8 cellular contexts compared by ENCODE assay signal in the genomic region with DNA sequence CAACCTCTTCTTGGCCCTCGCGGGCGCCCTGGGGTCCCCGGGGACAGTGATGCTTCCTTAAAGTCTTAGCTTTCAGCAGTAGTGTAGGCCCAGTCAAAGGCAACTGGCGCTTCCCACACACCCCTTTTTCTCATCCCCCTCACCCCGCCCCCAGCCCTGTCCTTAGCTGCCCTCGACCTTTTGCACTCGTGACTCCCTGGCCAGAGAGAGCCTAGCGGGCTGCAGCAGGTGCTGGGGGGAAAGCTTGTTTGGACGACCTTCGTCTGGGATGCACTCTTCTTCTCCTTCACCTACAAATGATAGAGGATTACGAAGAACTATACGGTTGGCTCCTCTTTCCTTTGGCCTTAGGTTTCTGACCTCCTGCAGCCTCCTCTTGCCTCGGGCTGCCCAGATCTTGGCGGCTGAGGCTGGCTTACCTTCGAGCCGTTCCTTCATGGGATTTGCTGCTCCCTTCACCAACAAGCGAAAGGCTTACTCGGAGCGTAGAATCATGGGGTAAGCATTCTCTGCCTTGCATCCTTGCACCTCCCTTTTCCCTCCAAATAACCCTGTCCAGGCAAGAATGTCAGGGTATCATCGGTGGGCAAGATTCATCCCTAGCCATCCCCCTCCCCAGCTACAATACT. TPM values are rescaled to one million over a fixed set of nuclear protein-coding genes. Genes with fewer than 3 reads are reported as not detected.
A peak's percentile ranks its signal among the peaks of the same experiment; 100 is the strongest.
DNase-seq lines count a peak whose midpoint lies in the region; ATAC-seq and TF ChIP-seq lines count a peak whose summit lies in the region.

No MANE protein-coding gene starts in this region.

- DNase-seq in AG04449 (ENCODE audit: low read depth, low spot score) = no peak
- peak; percentile 36 for DNase-seq in MV-4-11 (lab: John Stamatoyannopoulos, UW)
- DNase-seq in dorsolateral prefrontal cortex = peak in 1 of 10 donors; percentile 16
- peak in 1 of 3 donors; percentile 39 for DNase-seq in mucosa of descending colon
- no peak for DNase-seq in kidney glomerular epithelial cell (lab: John Stamatoyannopoulos, UW)
- no peak for DNase-seq in kidney tubule cell (ENCODE audit: low spot score)

- TF ChIP-seq CTCF in AG04449 (IDR thresholded peaks at IDR 0.05; ENCODE audit: insufficient read depth, low read length, missing control alignments) (no peak), dorsolateral prefrontal cortex (IDR thresholded peaks at IDR 0.05 in 54 of 56, conservative IDR thresholded peaks at IDR 0.05 in 2 of 56; ENCODE audit: low read depth in 1 of 56, partially characterized antibody in 56 of 56) (no peak), mucosa of descending colon (IDR thresholded peaks at IDR 0.05) (no peak)

- peaks cover 10% of the 10 kb centered on the region for H3K4me1 ChIP-seq in mucosa of descending colon (ENCODE audit: low read depth)

- ATAC-seq in GM19438 (IDR thresholded peaks at IDR 0.05; ENCODE audit: low read depth, unreplicated experiment) = peak; percentile 3
- no peak for ATAC-seq in mucosa of descending colon
- no peak for ATAC-seq in GM19397 (IDR thresholded peaks at IDR 0.05; ENCODE audit: unreplicated experiment)

- peak overlapping the region; percentile 87 for H3K4me3 ChIP-seq in AG04449 (ENCODE audit: low read depth, low read length)
- peak overlapping the region; percentile 62 to 94 (median 77) for H3K4me3 ChIP-seq in dorsolateral prefrontal cortex
- H3K4me3 ChIP-seq in mucosa of descending colon = peak overlapping the region; percentile 50

- H3K27ac ChIP-seq in dorsolateral prefrontal cortex = peak overlapping the region; percentile 26 to 96 (median 89)

- H3K27me3 ChIP-seq in dorsolateral prefrontal cortex = no peaks in the 10 kb centered on the region

- H3K9me3 ChIP-seq in mucosa of descending colon = no peaks in the 10 kb centered on the region

- CTCF ChIA-PET in AG04449 (lab: Yijun Ruan, JAX) = interaction anchor here (0.8 to 8.3 kb wide), 17 partner anchors 9 to 194 kb away, joined by 3 to 87 read pairs (median 6); partner anchors contain the start of genes ANKRD52, RNF41 and SMARCC2

- POLR2A ChIA-PET in AG04449 (lab: Yijun Ruan, JAX) = interaction anchor here (0.6 to 2.2 kb wide), 8 partner anchors 9 to 92 kb away, joined by 3 to 13 read pairs (median 6); partner anchors contain the start of genes ANKRD52, RNF41, SMARCC2 and STAT2

- intact Hi-C loops in dorsolateral prefrontal cortex (cut with DNase I) = loop anchor here in 1 of 2 donors (5.0 kb wide), 1 partner anchor 200 kb away; the partner anchor contains the start of gene SPRYD4
- intact Hi-C loops in mucosa of descending colon (cut with DNase I, micrococcal nuclease) = no loop called here

- peaks cover 3% of the 10 kb centered on the region for H3K36me3 ChIP-seq in mucosa of descending colon (ENCODE audit: low read depth)

RNA-seq across cellular contexts. Expression of gene COQ10A, which starts 0.8 kb away (rescaled TPM):
- total RNA-seq in dorsolateral prefrontal cortex (10 to 100 TPM; 10.0 to 26.9 (median 17.8) TPM), mucosa of descending colon (10 to 100 TPM in 1 of 3 donors, 1 to 10 TPM in 2; 4.0 to 12.7 (median 5.3) TPM)

RNA-seq across cellular contexts. Expression of gene ANKRD52, which starts 9.4 kb away (rescaled TPM):
- total RNA-seq in dorsolateral prefrontal cortex = 10 to 100 TPM; 32.7 to 75.7 (median 55.2) TPM
- 10 to 100 TPM; 35.6 to 53.8 (median 43.1) TPM for total RNA-seq in mucosa of descending colon

RNA-seq across cellular contexts. Expression of gene CS, which starts 32.6 kb away (rescaled TPM):
- total RNA-seq in dorsolateral prefrontal cortex (100 to 1,000 TPM; 122 to 244 (median 194) TPM), mucosa of descending colon (100 to 1,000 TPM; 261 to 344 (median 332) TPM)

RNA-seq across cellular contexts. Expression of gene SLC39A5, which starts 37.7 kb away (rescaled TPM):
- total RNA-seq in dorsolateral prefrontal cortex = 1 to 10 TPM in 18 of 120 experiments, under 1 TPM in 22, not detected in 80; 0.20 to 2.8 (median 0.97) TPM
- 100 to 1,000 TPM in 2 of 3 donors, 10 to 100 TPM in 1; 88.4 to 298 (median 129) TPM for total RNA-seq in mucosa of descending colon

RNA-seq across cellular contexts. Expression of gene NABP2, which starts 43.4 kb away (rescaled TPM):
- total RNA-seq in dorsolateral prefrontal cortex = 10 to 100 TPM; 32.1 to 66.4 (median 49.1) TPM
- 10 to 100 TPM; 22.2 to 37.3 (median 30.2) TPM for total RNA-seq in mucosa of descending colon
